In the genomic region with DNA sequence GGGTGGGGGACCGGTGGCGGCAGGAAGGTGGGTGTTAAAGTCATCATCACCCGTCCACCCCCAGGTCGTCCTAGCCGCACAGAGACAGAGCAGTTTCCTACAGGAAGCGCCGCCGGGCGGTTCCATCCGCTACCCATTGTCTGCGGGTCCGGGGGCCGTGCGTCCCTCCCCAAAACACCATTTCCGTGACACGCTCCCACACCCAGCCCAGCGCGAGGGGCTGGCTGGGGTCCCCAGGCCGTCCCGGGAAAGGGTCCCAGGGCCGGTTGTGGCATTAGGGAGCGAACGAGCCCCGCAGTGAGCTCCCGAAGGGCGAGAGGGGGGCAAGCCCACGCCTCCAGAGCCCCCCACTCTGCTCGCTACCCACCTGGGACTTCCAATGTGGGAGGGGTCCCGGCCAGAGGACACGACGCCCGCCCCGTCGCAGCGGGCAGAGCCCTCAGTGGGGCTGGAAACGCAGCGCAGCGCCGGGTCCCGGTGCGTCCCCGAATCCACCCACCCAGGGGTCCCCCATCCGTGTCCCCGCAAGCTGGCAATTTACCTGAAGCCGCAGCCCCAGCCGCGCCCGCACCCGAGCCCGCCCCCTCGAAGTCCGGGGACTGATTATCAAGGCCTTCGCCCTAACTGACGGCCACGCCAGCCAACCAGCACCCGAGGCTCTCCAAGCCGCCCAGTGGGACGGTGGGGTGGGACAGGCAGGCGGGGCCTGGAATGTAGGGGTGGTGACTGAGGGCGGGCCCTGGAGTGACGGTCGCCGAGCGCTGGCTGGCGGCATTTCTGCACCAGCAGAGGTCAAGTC, we compare ENCODE assay signal across 8 cellular contexts. TPM values are rescaled to one million over a fixed set of nuclear protein-coding genes. Genes with fewer than 3 reads are reported as not detected.
DNase-seq lines count a peak whose midpoint lies in the region; ATAC-seq lines count a peak whose summit lies in the region.

Gene KANK3 (minus strand): TSS at position 579 of the 799 bp plus-strand sequence. CDS start 5,434 bp downstream, outside the sequence.

- ATAC-seq in HG03097 (IDR thresholded peaks at IDR 0.05; ENCODE audit: low FRiP score, unreplicated experiment) (peak; percentile 97), left colon (peak; percentile 100)

- intact Hi-C loops in left colon (cut with DNase I, micrococcal nuclease): no loop called here

- DNase-seq in NCI-H1417 (lab: John Stamatoyannopoulos, UW) (peak; percentile 29 to 55 (median 43)), NCI-H1417 treated with DMSO at 0.1 percent for 48 hours (lab: John Stamatoyannopoulos, UW) (no peak), NCI-H345 treated with DMSO at 0.1 percent for 48 hours (lab: John Stamatoyannopoulos, UW; ENCODE audit: unreplicated experiment) (peak; percentile 84), dedifferentiated amniotic fluid mesenchymal stem cell (ENCODE audit: extremely low spot score) (peak; percentile 68), left colon (peak; percentile 96 to 97)
- peak; percentile 92 for DNase-seq in activated CD4-positive, alpha-beta T cell treated with anti-CD3 and anti-CD28 coated beads, Interleukin-2, amount 50 U/mL, for 1 hour
- peak; percentile 79 to 93 (median 84) for DNase-seq in stimulated activated CD4-positive, alpha-beta T cell treated with anti-CD3 and anti-CD28 coated beads, Interleukin-1b, Interleukin-23, amount 100 ng/mL, for 24 hours (ENCODE audit: low read depth in 4 of 4, low spot score in 1 of 4)

RNA-seq across cellular contexts. Expression of gene KANK3, which starts in this region (rescaled TPM):
- total RNA-seq in left colon: 1 to 10 TPM; 2.4 to 2.6 TPM
